Comparison of ENCODE assay signal across 9 cellular contexts in genomic region chr16:11101695-11102522, GRCh38.
DNase-seq lines count a peak whose midpoint lies in the region; ATAC-seq and TF ChIP-seq lines count a peak whose summit lies in the region.
"Had no signal": no experiment of that assay in that cellular context is flagged by ENCODE, and none has a peak within 500 bp of the region (broad histone marks: within the 10 kb centered on the region; RNA-seq: fewer than 3 reads in every experiment).

No MANE protein-coding gene starts in this region.

- no peaks in the 10 kb centered on the region for H3K36me3 ChIP-seq in MM.1S (replicated peaks; ENCODE audit: insufficient read depth, low read length)

- CTCF ChIA-PET in activated CD8-positive, alpha-beta memory T cell treated with anti-CD3 and anti-CD28 coated beads, Interleukin-2, amount 10 ng/mL, durations not matched to agents 7 days and 5 days (lab: Charles Lee): interaction anchor here (0.7 to 4.1 kb wide), 17 partner anchors 8 to 160 kb away, joined by 3 to 27 read pairs (median 3); partner anchors contain the start of gene SOCS1
- CTCF ChIA-PET in activated CD4-positive, alpha-beta memory T cell treated with anti-CD3 and anti-CD28 coated beads, Interleukin-2, amount 10 ng/mL, durations not matched to agents 7 days and 5 days (lab: Charles Lee): interaction anchor here (0.6 to 2.8 kb wide), 12 partner anchors 12 to 156 kb away, joined by 3 to 18 read pairs (median 4); partner anchors contain the start of gene SOCS1

- H3K27me3 ChIP-seq in foreskin keratinocyte (no peaks in the 10 kb centered on the region), MM.1S (replicated peaks; ENCODE audit: insufficient read depth, low read length) (no peaks in the 10 kb centered on the region)

- peaks cover 8% of the 10 kb centered on the region for H3F3A ChIP-seq in MM.1S (ENCODE audit: insufficient read depth, low read length)

- peaks cover 15% of the 10 kb centered on the region for H3K36me3 Mint-ChIP-seq in activated CD8-positive, alpha-beta memory T cell treated with anti-CD3 and anti-CD28 coated beads, Interleukin-2, amount 10 ng/mL, durations not matched to agents 7 days and 5 days
- H3K36me3 Mint-ChIP-seq in activated CD4-positive, alpha-beta memory T cell treated with anti-CD3 and anti-CD28 coated beads, Interleukin-2, amount 10 ng/mL, durations not matched to agents 7 days and 5 days (ENCODE audit: low read depth): peaks cover 36% of the 10 kb centered on the region
- peaks cover 46 to 68% of the 10 kb centered on the region in 2 donors for H3K36me3 Mint-ChIP-seq in stimulated activated naive B cell treated with anti-CD40 and anti-IgM and Interleukin-4, amounts not matched to agents 10 μg/mL and 1 μg/mL and 100 μg/mL, for 72 hours

- H3K79me2 ChIP-seq in MM.1S (ENCODE audit: low read length): no peaks in the 10 kb centered on the region

- H3K4me1 ChIP-seq in foreskin keratinocyte: peaks cover 5% of the 10 kb centered on the region
- peaks cover 18% of the 10 kb centered on the region for H3K4me1 ChIP-seq in MM.1S (ENCODE audit: low read length)

- H3K9ac ChIP-seq in MM.1S (ENCODE audit: low read length): no peak overlapping the region

- no peak for DNase-seq in activated CD8-positive, alpha-beta memory T cell treated with anti-CD3 and anti-CD28 coated beads, Interleukin-2, amount 10 ng/mL, durations not matched to agents 7 days and 5 days
- no peak for DNase-seq in activated CD8-positive, alpha-beta memory T cell treated with anti-CD3 and anti-CD28 coated beads for 24 hours
- DNase-seq in activated CD4-positive, alpha-beta memory T cell treated with anti-CD3 and anti-CD28 coated beads, Interleukin-2, amount 10 ng/mL, durations not matched to agents 7 days and 5 days: no peak
- DNase-seq in foreskin keratinocyte (no peak), GM20000 (ENCODE audit: low spot score) (no peak), MM.1S (no peak)
- no peak for DNase-seq in stimulated activated naive B cell treated with anti-CD40 and anti-IgM and Interleukin-4, amounts not matched to agents 10 μg/mL and 1 μg/mL and 100 μg/mL, for 72 hours
- DNase-seq: NCI-H510A had no signal

- no peaks in the 10 kb centered on the region for H3K27me3 Mint-ChIP-seq in activated CD8-positive, alpha-beta memory T cell treated with anti-CD3 and anti-CD28 coated beads, Interleukin-2, amount 10 ng/mL, durations not matched to agents 7 days and 5 days
- no peaks in the 10 kb centered on the region for H3K27me3 Mint-ChIP-seq in activated CD4-positive, alpha-beta memory T cell treated with anti-CD3 and anti-CD28 coated beads, Interleukin-2, amount 10 ng/mL, durations not matched to agents 7 days and 5 days
- no peaks in the 10 kb centered on the region for H3K27me3 Mint-ChIP-seq in stimulated activated naive B cell treated with anti-CD40 and anti-IgM and Interleukin-4, amounts not matched to agents 10 μg/mL and 1 μg/mL and 100 μg/mL, for 72 hours

- H3K9me3 ChIP-seq in MM.1S (replicated peaks; ENCODE audit: insufficient read depth, low read length): no peaks in the 10 kb centered on the region

- H3K9me2 ChIP-seq in MM.1S (replicated peaks; ENCODE audit: insufficient read depth, low read length): no peaks in the 10 kb centered on the region

- no peak for ATAC-seq in activated CD8-positive, alpha-beta memory T cell treated with anti-CD3 and anti-CD28 coated beads, Interleukin-2, amount 10 ng/mL, durations not matched to agents 7 days and 5 days
- no peak for ATAC-seq in foreskin keratinocyte
- no peak for ATAC-seq in stimulated activated naive B cell treated with anti-CD40 and anti-IgM and Interleukin-4, amounts not matched to agents 10 μg/mL and 1 μg/mL and 100 μg/mL, for 72 hours (replicated peaks)
- no peak for ATAC-seq in GM21526 (IDR thresholded peaks at IDR 0.05; ENCODE audit: low FRiP score, unreplicated experiment)

- H3K27ac ChIP-seq in foreskin keratinocyte (no peak overlapping the region), MM.1S (ENCODE audit: low read length) (no peak overlapping the region)

- H3K4me2 ChIP-seq in MM.1S (ENCODE audit: low read depth, low read length): no peak overlapping the region

- H3K9me3 Mint-ChIP-seq in activated CD8-positive, alpha-beta memory T cell treated with anti-CD3 and anti-CD28 coated beads, Interleukin-2, amount 10 ng/mL, durations not matched to agents 7 days and 5 days (ENCODE audit: low read depth): no peaks in the 10 kb centered on the region
- H3K9me3 Mint-ChIP-seq in activated CD4-positive, alpha-beta memory T cell treated with anti-CD3 and anti-CD28 coated beads, Interleukin-2, amount 10 ng/mL, durations not matched to agents 7 days and 5 days: no peaks in the 10 kb centered on the region
- no peaks in the 10 kb centered on the region for H3K9me3 Mint-ChIP-seq in stimulated activated naive B cell treated with anti-CD40 and anti-IgM and Interleukin-4, amounts not matched to agents 10 μg/mL and 1 μg/mL and 100 μg/mL, for 72 hours

- no peak overlapping the region for H3K4me3 Mint-ChIP-seq in activated CD8-positive, alpha-beta memory T cell treated with anti-CD3 and anti-CD28 coated beads, Interleukin-2, amount 10 ng/mL, durations not matched to agents 7 days and 5 days
- H3K4me3 Mint-ChIP-seq in activated CD4-positive, alpha-beta memory T cell treated with anti-CD3 and anti-CD28 coated beads, Interleukin-2, amount 10 ng/mL, durations not matched to agents 7 days and 5 days: no peak overlapping the region
- no peak overlapping the region for H3K4me3 Mint-ChIP-seq in stimulated activated naive B cell treated with anti-CD40 and anti-IgM and Interleukin-4, amounts not matched to agents 10 μg/mL and 1 μg/mL and 100 μg/mL, for 72 hours

- peak overlapping the region; percentile 93 for H3K27ac Mint-ChIP-seq in activated CD8-positive, alpha-beta memory T cell treated with anti-CD3 and anti-CD28 coated beads, Interleukin-2, amount 10 ng/mL, durations not matched to agents 7 days and 5 days
- H3K27ac Mint-ChIP-seq in activated CD4-positive, alpha-beta memory T cell treated with anti-CD3 and anti-CD28 coated beads, Interleukin-2, amount 10 ng/mL, durations not matched to agents 7 days and 5 days: peak overlapping the region; percentile 91
- peak overlapping the region; percentile 76 for H3K27ac Mint-ChIP-seq in stimulated activated naive B cell treated with anti-CD40 and anti-IgM and Interleukin-4, amounts not matched to agents 10 μg/mL and 1 μg/mL and 100 μg/mL, for 72 hours

- no peak overlapping the region for H2AFZ ChIP-seq in MM.1S (ENCODE audit: low read length)

- POLR2A ChIA-PET in activated CD4-positive, alpha-beta memory T cell treated with anti-CD3 and anti-CD28 coated beads, Interleukin-2, amount 10 ng/mL, durations not matched to agents 7 days and 5 days (lab: Charles Lee): interaction anchor here (0.8 to 7.8 kb wide), 12 partner anchors 8 to 154 kb away, joined by 3 to 91 read pairs (median 5); partner anchors contain the start of gene SOCS1

- no peaks in the 10 kb centered on the region for H4K20me1 ChIP-seq in MM.1S (ENCODE audit: insufficient read depth, low read length)

- H3K4me3 ChIP-seq in MM.1S (ENCODE audit: low read length): no peak overlapping the region

- H3K4me1 Mint-ChIP-seq in activated CD8-positive, alpha-beta memory T cell treated with anti-CD3 and anti-CD28 coated beads, Interleukin-2, amount 10 ng/mL, durations not matched to agents 7 days and 5 days: peaks cover 93% of the 10 kb centered on the region
- H3K4me1 Mint-ChIP-seq in activated CD4-positive, alpha-beta memory T cell treated with anti-CD3 and anti-CD28 coated beads, Interleukin-2, amount 10 ng/mL, durations not matched to agents 7 days and 5 days: peaks cover 88% of the 10 kb centered on the region
- peaks cover 54 to 92% of the 10 kb centered on the region in 2 donors for H3K4me1 Mint-ChIP-seq in stimulated activated naive B cell treated with anti-CD40 and anti-IgM and Interleukin-4, amounts not matched to agents 10 μg/mL and 1 μg/mL and 100 μg/mL, for 72 hours

- peak; percentile 40 for TF ChIP-seq CTCF in foreskin keratinocyte (conservative IDR thresholded peaks at IDR 0.05)
- no peak for TF ChIP-seq CTCF in GM20000 (IDR thresholded peaks at IDR 0.05; ENCODE audit: extremely low read depth, missing control alignments)
- TF ChIP-seq CTCF in MM.1S (IDR thresholded peaks at IDR 0.05; ENCODE audit: low read length): no peak
